10 cellular contexts compared by ENCODE assay signal in the genomic region with DNA sequence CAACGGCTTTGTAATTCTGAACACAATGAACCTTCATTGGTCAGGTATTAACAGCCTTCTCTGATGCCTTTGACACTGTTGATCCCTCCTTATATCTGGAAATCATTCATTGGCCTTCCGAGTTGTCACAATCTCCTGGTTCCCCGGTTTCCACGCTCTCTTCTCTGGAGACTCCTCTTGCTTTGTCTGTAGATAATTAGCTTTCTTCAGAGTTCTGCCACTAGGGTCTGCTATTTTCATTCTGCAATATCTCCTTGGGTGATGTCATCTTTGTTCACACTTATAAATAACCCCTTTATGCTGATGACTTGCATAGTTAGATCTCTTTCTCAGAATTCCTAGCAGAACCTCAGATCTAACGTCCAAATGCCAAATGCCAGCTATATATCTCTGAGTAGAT.
DNase-seq lines count a peak whose midpoint lies in the region; ATAC-seq, FAIRE-seq and TF ChIP-seq lines count a peak whose summit lies in the region.
"Had no signal": no experiment of that assay in that cellular context is flagged by ENCODE, and none has a peak within 500 bp of the region (broad histone marks: within the 10 kb centered on the region; RNA-seq: fewer than 3 reads in every experiment).

No MANE protein-coding gene starts in this region.

- H2AFZ ChIP-seq in astrocyte (ENCODE audit: low read depth, low read length): no peak overlapping the region

- H3K4me1 ChIP-seq in astrocyte (ENCODE audit: insufficient read depth, low read length): no peaks in the 10 kb centered on the region
- H3K4me1 ChIP-seq in transverse colon: no peaks in the 10 kb centered on the region
- H3K4me1 ChIP-seq in left lung: no peaks in the 10 kb centered on the region

- peak overlapping the region; percentile 12 for H3K27ac Mint-ChIP-seq in astrocyte (ENCODE audit: unreplicated experiment)
- H3K27ac Mint-ChIP-seq: activated naive CD8-positive, alpha-beta T cell had no signal

- intact Hi-C loops in transverse colon (cut with DNase I; ENCODE audit: low total_unique reads): no loop called here
- intact Hi-C loops in left lung (cut with DNase I): no loop called here

- in situ Hi-C loops in transverse colon (cut with MboI; ENCODE audit: low pct_ligation_motif_present in 1 of 4, low pct_unique_long_range_greater_than_20kb in 1 of 4, low sequenced_read_pairs in 3 of 4): no loop called here

- TF ChIP-seq POLR2A in transverse colon (IDR thresholded peaks at IDR 0.05): no peak

- no peak overlapping the region for H3K4me3 Mint-ChIP-seq in astrocyte (ENCODE audit: unreplicated experiment)
- H3K4me3 Mint-ChIP-seq: activated naive CD8-positive, alpha-beta T cell had no signal

- DNase-seq in GDM1 (lab: John Stamatoyannopoulos, UW) (peak; percentile 5), astrocyte (ENCODE audit: low read depth) (peak; percentile 6), medulla oblongata (ENCODE audit: extremely low spot score) (peak; percentile 48), GM19238 (ENCODE audit: insufficient read length, low spot score) (no peak), transverse colon (no peak), left lung (no peak)
- peak; percentile 5 for DNase-seq in Jurkat, Clone E6-1 (ENCODE audit: low read depth, low spot score)

- peak; percentile 53 for TF ChIP-seq CTCF in astrocyte (IDR thresholded peaks at IDR 0.05; ENCODE audit: insufficient read depth, low read depth, low read length)
- no peak for TF ChIP-seq CTCF in transverse colon (IDR thresholded peaks at IDR 0.05)
- TF ChIP-seq CTCF in left lung (IDR thresholded peaks at IDR 0.05): no peak

- no peaks in the 10 kb centered on the region for H4K20me1 ChIP-seq in astrocyte (ENCODE audit: insufficient read depth, low read length)

- H3K4me1 Mint-ChIP-seq in astrocyte (ENCODE audit: low read depth, unreplicated experiment): peaks cover 25% of the 10 kb centered on the region

- H3K36me3 ChIP-seq in astrocyte (ENCODE audit: insufficient read depth, low read length) (no peaks in the 10 kb centered on the region), transverse colon (no peaks in the 10 kb centered on the region), left lung (no peaks in the 10 kb centered on the region)

- H3K36me3 Mint-ChIP-seq in astrocyte (ENCODE audit: low read depth, unreplicated experiment): no peaks in the 10 kb centered on the region
- H3K36me3 Mint-ChIP-seq: activated naive CD8-positive, alpha-beta T cell had no signal

- H3K27me3 Mint-ChIP-seq in astrocyte (ENCODE audit: low read depth, unreplicated experiment): no peaks in the 10 kb centered on the region
- H3K27me3 Mint-ChIP-seq: activated naive CD8-positive, alpha-beta T cell had no signal

- no peak for FAIRE-seq in astrocyte (lab: Jason Lieb, UNC)

- H3K27ac ChIP-seq in astrocyte (ENCODE audit: low read depth, low read length) (no peak overlapping the region), transverse colon (no peak overlapping the region), left lung (no peak overlapping the region)
- H3K27ac ChIP-seq: KMS-11 had no signal

- 71 to 73% methylated on average over 5 of the region's 5 CpGs for WGBS in transverse colon (ENCODE audit: low coverage in 1 of 2), 2 donors

- no peaks in the 10 kb centered on the region for H3K79me2 ChIP-seq in astrocyte (ENCODE audit: insufficient read depth, low read length)

- H3K9me3 ChIP-seq in astrocyte (ENCODE audit: insufficient read depth, low read depth, low read length): no peaks in the 10 kb centered on the region
- no peaks in the 10 kb centered on the region for H3K9me3 ChIP-seq in transverse colon
- no peaks in the 10 kb centered on the region for H3K9me3 ChIP-seq in left lung

- no peak overlapping the region for H3K4me3 ChIP-seq in Jurkat, Clone E6-1 (ENCODE audit: low read length)
- H3K4me3 ChIP-seq in astrocyte (ENCODE audit: insufficient read depth, low read depth, low read length) (no peak overlapping the region), transverse colon (no peak overlapping the region), left lung (no peak overlapping the region)

- no peak overlapping the region for H3K9ac ChIP-seq in astrocyte (ENCODE audit: low read length)
- H3K9ac ChIP-seq: KMS-11 had no signal

- H3K27me3 ChIP-seq in astrocyte (ENCODE audit: insufficient read depth, low read length): no peaks in the 10 kb centered on the region
- H3K27me3 ChIP-seq in transverse colon: no peaks in the 10 kb centered on the region
- no peaks in the 10 kb centered on the region for H3K27me3 ChIP-seq in left lung

- no peak for ATAC-seq in GM18517 (IDR thresholded peaks at IDR 0.05; ENCODE audit: unreplicated experiment)
- no peak for ATAC-seq in left lung

- no peak for TF ChIP-seq EP300 in transverse colon (IDR thresholded peaks at IDR 0.05; ENCODE audit: low read depth)

- no peak overlapping the region for H3K4me2 ChIP-seq in astrocyte (ENCODE audit: low read length)
- H3K4me2 ChIP-seq: KMS-11 had no signal

- H3K9me3 Mint-ChIP-seq in astrocyte (ENCODE audit: unreplicated experiment): no peaks in the 10 kb centered on the region

Comparison
In these comparisons a context has a peak if more than half of its experiments do, and no peak if none do; other contexts are left out.
1. DNase-seq: peak in GDM1 (single experiment), Jurkat, Clone E6-1 (single experiment), astrocyte (single experiment) and medulla oblongata (single experiment); none in GM19238 (single experiment), transverse colon (single experiment) and left lung (0 of 2).